26 cellular contexts compared by ENCODE assay signal in the genomic region with DNA sequence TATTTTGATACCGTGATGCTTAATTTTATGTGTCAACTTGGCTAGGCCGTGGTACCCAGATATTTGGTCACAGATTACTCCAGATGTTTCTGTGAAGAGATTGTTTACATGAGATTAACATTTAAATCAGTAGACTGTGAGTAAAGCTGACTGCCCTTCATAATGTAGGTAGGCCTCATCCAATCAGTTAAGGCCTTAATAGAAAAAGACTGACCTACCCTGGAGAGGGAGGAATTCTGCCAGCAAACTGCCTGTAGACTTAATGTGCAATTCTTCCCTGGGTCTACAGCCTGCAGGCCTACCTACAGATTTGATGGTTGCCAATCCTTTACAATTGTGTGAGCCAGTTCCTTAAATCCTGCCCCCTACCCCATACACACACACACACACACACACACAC. TPM values are rescaled to one million over a fixed set of nuclear protein-coding genes. Genes with fewer than 3 reads are reported as not detected.
DNase-seq lines count a peak whose midpoint lies in the region; ATAC-seq, FAIRE-seq and TF ChIP-seq lines count a peak whose summit lies in the region.
"Had no signal": no experiment of that assay in that cellular context is flagged by ENCODE, and none has a peak within 500 bp of the region (broad histone marks: within the 10 kb centered on the region; RNA-seq: fewer than 3 reads in every experiment).

No MANE protein-coding gene starts in this region.

- no peaks in the 10 kb centered on the region for H3K23me2 ChIP-seq in H1 (ENCODE audit: low read depth, low read length)

- no peak overlapping the region for H4K8ac ChIP-seq in H1 (ENCODE audit: extremely low read depth, insufficient read depth, low read length)

- no peaks in the 10 kb centered on the region for H3K4me1 Mint-ChIP-seq in activated CD4-positive, alpha-beta T cell treated with anti-CD3 and anti-CD28 coated beads, Interleukin-2, amount 10 ng/mL, durations not matched to agents 24 days and 14 days
- H3K4me1 Mint-ChIP-seq: CD14-positive monocyte; CD8-positive, alpha-beta memory T cell had no signal

- no peak overlapping the region for H2BK5ac ChIP-seq in H1 (ENCODE audit: low read depth, low read length)

- no peak for TF ChIP-seq EP300 in H1 (IDR thresholded peaks at IDR 0.05; ENCODE audit: borderline replicate concordance in 1 of 2, low read depth in 2 of 2, low read length in 2 of 2)

- no peak overlapping the region for H3K14ac ChIP-seq in H1 (ENCODE audit: insufficient read length)

- H3K9me3 Mint-ChIP-seq in activated CD4-positive, alpha-beta T cell treated with anti-CD3 and anti-CD28 coated beads, Interleukin-2, amount 10 ng/mL, durations not matched to agents 24 days and 14 days, result no peaks in the 10 kb centered on the region
- H3K9me3 Mint-ChIP-seq: CD4-positive, alpha-beta T cell; CD8-positive, alpha-beta memory T cell had no signal

- no peak overlapping the region for H4K91ac ChIP-seq in H1 (replicated peaks; ENCODE audit: insufficient read length, low read length)

- H2BK15ac ChIP-seq in H1 (ENCODE audit: low read length), result no peak overlapping the region

- H3K27ac ChIP-seq in H1 (ENCODE audit: low read depth, low read length) (no peak overlapping the region), parathyroid adenoma (no peak overlapping the region)
- H3K27ac ChIP-seq: 22Rv1; BLaER1 treated with 17β-estradiol and CSF1 and Interleukin-3, amounts not matched to agents 10 nM and 100 nM had no signal

- H3K9me3 ChIP-seq in H1 (ENCODE audit: insufficient read depth in 2 of 2, low read depth in 1 of 2, low read length in 1 of 2) (no peaks in the 10 kb centered on the region), parathyroid adenoma (ENCODE audit: control insufficient read depth, low read length) (no peaks in the 10 kb centered on the region)
- H3K9me3 ChIP-seq: BE2C; BLaER1 treated with 17β-estradiol and CSF1 and Interleukin-3, amounts not matched to agents 10 nM and 100 nM had no signal

- WGBS in H1 (ENCODE audit: extremely low coverage in 1 of 2, insufficient coverage in 1 of 2, insufficient read length in 1 of 2, insufficient replicate concordance in 2 of 2, low coverage in 1 of 2, low lambda C conversion rate in 2 of 2, missing lambda C conversion rate in 1 of 2), 2 experiments, result 88% methylated on average over 2 of the region's 2 CpGs; no CpG with 5 or more reads in 1 of the 2 experiments

- H3K4me2 ChIP-seq in H1 (ENCODE audit: insufficient read depth in 1 of 2, low read depth in 2 of 2, low read length in 2 of 2), result no peak overlapping the region
- H3K4me2 ChIP-seq in parathyroid adenoma (ENCODE audit: low read length), result no peak overlapping the region
- H3K4me2 ChIP-seq: BLaER1 treated with 17β-estradiol and CSF1 and Interleukin-3, amounts not matched to agents 10 nM and 100 nM had no signal

- H3K79me2 ChIP-seq in H1 (ENCODE audit: control insufficient read depth in 1 of 2, insufficient read depth in 2 of 2, low read length in 2 of 2) (no peaks in the 10 kb centered on the region), parathyroid adenoma (no peaks in the 10 kb centered on the region)

- no peaks in the 10 kb centered on the region for H3K79me1 ChIP-seq in H1 (ENCODE audit: low read depth, low read length)

- no peak for TF ChIP-seq RAD21 in H1 (IDR thresholded peaks at IDR 0.05 in 1 of 2, conservative IDR thresholded peaks at IDR 0.05 in 1 of 2; ENCODE audit: low read depth in 2 of 2, low read length in 2 of 2)

- no peak overlapping the region for H2AK5ac ChIP-seq in H1 (ENCODE audit: low read depth, low read length)

- H3K18ac ChIP-seq in H1 (ENCODE audit: extremely low read depth, low read length), result no peak overlapping the region

- H3K4ac ChIP-seq in H1 (replicated peaks; ENCODE audit: insufficient read length, low read depth, low read length), result no peak overlapping the region

- H4K5ac ChIP-seq in H1 (ENCODE audit: insufficient read length, low read depth, low read length), result no peak overlapping the region

- H3K9ac ChIP-seq in H1 (replicated peaks in 1 of 4; ENCODE audit: extremely low read depth in 1 of 4, low read depth in 3 of 4, low read length in 3 of 4), result no peak overlapping the region
- no peak overlapping the region for H3K9ac ChIP-seq in parathyroid adenoma
- H3K9ac ChIP-seq: BLaER1 treated with 17β-estradiol and CSF1 and Interleukin-3, amounts not matched to agents 10 nM and 100 nM had no signal

- H3K56ac ChIP-seq in H1 (replicated peaks; ENCODE audit: insufficient read length, low read depth, low read length), result no peak overlapping the region

- H2AFZ ChIP-seq in H1 (ENCODE audit: low read length), result peak overlapping the region; percentile 95
- H2AFZ ChIP-seq in parathyroid adenoma, result peak overlapping the region; percentile 33

- no peak overlapping the region for H2BK20ac ChIP-seq in H1 (ENCODE audit: low read length)

- intact Hi-C loops in activated CD4-positive, alpha-beta T cell treated with anti-CD3 and anti-CD28 coated beads, Interleukin-2, amount 10 ng/mL, durations not matched to agents 24 days and 14 days (cut with micrococcal nuclease), result no loop called here

- ATAC-seq in HG03469 (IDR thresholded peaks at IDR 0.05; ENCODE audit: unreplicated experiment), result no peak
- ATAC-seq: GM12878 had no signal

- H3K4me1 ChIP-seq in H1 (replicated peaks in 1 of 4; ENCODE audit: control insufficient read depth in 3 of 4, insufficient read depth in 4 of 4, low read length in 3 of 4) (peaks cover 0 to 3% (median 1%) of the 10 kb centered on the region in 4 experiments; a peak in 3 of 7 replicates), parathyroid adenoma (no peaks in the 10 kb centered on the region)
- H3K4me1 ChIP-seq: BE2C; BLaER1 treated with 17β-estradiol and CSF1 and Interleukin-3, amounts not matched to agents 10 nM and 100 nM had no signal

- DNase-seq in activated CD4-positive, alpha-beta T cell treated with anti-CD3 and anti-CD28 coated beads, Interleukin-2, amount 10 ng/mL, durations not matched to agents 24 days and 14 days, result peak; percentile 16
- no peak for DNase-seq in activated CD4-positive, alpha-beta T cell treated with anti-CD3 and anti-CD28 coated beads, Interleukin-2, amount 50 U/mL, for 48 hours
- DNase-seq in H1 (ENCODE audit: low read depth in 1 of 2, low spot score in 2 of 2), result no peak
- DNase-seq in NOMO-1 treated with DMSO at 0.1 percent for 48 hours (lab: John Stamatoyannopoulos, UW; ENCODE audit: unreplicated experiment), result no peak
- no peak for DNase-seq in SKM-1 treated with dmso at 0.1 percent for 144 hours (lab: John Stamatoyannopoulos, UW; ENCODE audit: unreplicated experiment)
- DNase-seq: ACHN; AML-193; BE2C; CD4-positive, alpha-beta T cell; CD8-positive, alpha-beta memory T cell; DMS 273 treated with DMSO at 0.1 percent for 48 hours; DMS79; EL; GDM1; GOT3; H7; HCEC 1CT had no signal

- no peak for TF ChIP-seq POLR2A in H1 (IDR thresholded peaks at IDR 0.05; ENCODE audit: control extremely low read depth in 1 of 2, low read depth in 2 of 2, low read length in 2 of 2)

- H3K4me3 Mint-ChIP-seq in activated CD4-positive, alpha-beta T cell treated with anti-CD3 and anti-CD28 coated beads, Interleukin-2, amount 10 ng/mL, durations not matched to agents 24 days and 14 days, result no peak overlapping the region
- H3K4me3 Mint-ChIP-seq: CD14-positive monocyte; CD4-positive, alpha-beta T cell; CD8-positive, alpha-beta memory T cell had no signal

- H3K23ac ChIP-seq in H1 (ENCODE audit: insufficient read length), result no peak overlapping the region

- TF ChIP-seq CTCF in H1 (IDR thresholded peaks at IDR 0.05; ENCODE audit: control extremely low read depth in 1 of 3, insufficient read depth in 1 of 3, low read depth in 1 of 3, low read length in 3 of 3) (no peak), parathyroid adenoma (IDR thresholded peaks at IDR 0.05) (no peak)

- H3K36me3 Mint-ChIP-seq in activated CD4-positive, alpha-beta T cell treated with anti-CD3 and anti-CD28 coated beads, Interleukin-2, amount 10 ng/mL, durations not matched to agents 24 days and 14 days (ENCODE audit: low read depth), result no peaks in the 10 kb centered on the region
- H3K36me3 Mint-ChIP-seq: CD14-positive monocyte had no signal

- no peak overlapping the region for H3K27ac Mint-ChIP-seq in activated CD4-positive, alpha-beta T cell treated with anti-CD3 and anti-CD28 coated beads, Interleukin-2, amount 10 ng/mL, durations not matched to agents 24 days and 14 days
- H3K27ac Mint-ChIP-seq: CD14-positive monocyte; CD4-positive, alpha-beta T cell had no signal

- no peaks in the 10 kb centered on the region for H4K20me1 ChIP-seq in H1 (replicated peaks in 1 of 2; ENCODE audit: control insufficient read depth in 1 of 2, insufficient read depth in 2 of 2, low read length in 2 of 2)
- H4K20me1 ChIP-seq: BLaER1 treated with 17β-estradiol and CSF1 and Interleukin-3, amounts not matched to agents 10 nM and 100 nM had no signal

- peaks cover 10% of the 10 kb centered on the region for H3K27me3 Mint-ChIP-seq in activated CD4-positive, alpha-beta T cell treated with anti-CD3 and anti-CD28 coated beads, Interleukin-2, amount 10 ng/mL, durations not matched to agents 24 days and 14 days
- H3K27me3 Mint-ChIP-seq: CD4-positive, alpha-beta T cell had no signal

- POLR2A ChIA-PET in H1 (lab: Charles Lee; ENCODE audit: partially characterized antibody), result no interaction called here

- H3K27me3 ChIP-seq in H1 (replicated peaks in 1 of 4; ENCODE audit: control insufficient read depth in 3 of 4, extremely low read depth in 1 of 4, insufficient read depth in 3 of 4, low read length in 3 of 4) (no peaks in the 10 kb centered on the region), parathyroid adenoma (ENCODE audit: control insufficient read depth, insufficient read depth, low read length) (no peaks in the 10 kb centered on the region)
- H3K27me3 ChIP-seq: BE2C; BLaER1 treated with 17β-estradiol and CSF1 and Interleukin-3, amounts not matched to agents 10 nM and 100 nM had no signal

- CTCF ChIA-PET in H1 (lab: Charles Lee; ENCODE audit: partially characterized antibody), result interaction anchor here (0.6 to 1.1 kb wide), 3 partner anchors 48 to 650 kb away, joined by 3 to 5 read pairs (median 3); no protein-coding TSS in a partner anchor

- H3K4me3 ChIP-seq in H1 (ENCODE audit: extremely low read depth in 1 of 4, insufficient read depth in 2 of 4, low read depth in 3 of 4, low read length in 4 of 4), result no peak overlapping the region
- no peak overlapping the region for H3K4me3 ChIP-seq in parathyroid adenoma (ENCODE audit: low read depth, low read length)
- H3K4me3 ChIP-seq: BLaER1 treated with 17β-estradiol and CSF1 and Interleukin-3, amounts not matched to agents 10 nM and 100 nM; GM12878 had no signal

- H2BK120ac ChIP-seq in H1 (replicated peaks; ENCODE audit: low read depth, low read length), result no peak overlapping the region

- no peak for FAIRE-seq in H1 (lab: Jason Lieb, UNC)
- FAIRE-seq: A204.1, D721Med, GM12878, GM19239 had no signal

- H3K36me3 ChIP-seq in H1 (ENCODE audit: control insufficient read depth in 2 of 4, insufficient read depth in 4 of 4, low read length in 3 of 4) (no peaks in the 10 kb centered on the region), parathyroid adenoma (ENCODE audit: control insufficient read depth, insufficient read depth, low read length) (no peaks in the 10 kb centered on the region)
- H3K36me3 ChIP-seq: BE2C; BLaER1 treated with 17β-estradiol and CSF1 and Interleukin-3, amounts not matched to agents 10 nM and 100 nM had no signal

- H2BK12ac ChIP-seq in H1 (ENCODE audit: low read depth, low read length), result no peak overlapping the region

RNA-seq across cellular contexts. Expression of gene SETSIP, which starts 4.3 kb away (rescaled TPM):
- not detected in 2 replicates for total RNA-seq in activated CD4-positive, alpha-beta T cell treated with anti-CD3 and anti-CD28 coated beads, Interleukin-2, amount 10 ng/mL, durations not matched to agents 24 days and 14 days
- total RNA-seq in H1 (2021; fragmentation: NEBNext Ultra II Directional; extraction: Animal tissue kit (Norgen Biotek cat#: 25700)), result not detected in 2 replicates
- 0.14 TPM in 1 of 2 replicates, not detected in the other for polyA plus RNA-seq in H1 (2011; rRNA removed)
- 0.12 TPM for polyA plus RNA-seq in H1 (2011; cell fraction: cytosol; rRNA removed)
- polyA plus RNA-seq in H1 (2011; cell fraction: nucleus; rRNA removed), result not detected
- 1.1 to 2.0 TPM (median 1.2 TPM) in 4 replicates for polyA plus RNA-seq in H1 (2012, experiment 1 of 2)
- 2.3 TPM for polyA plus RNA-seq in H1 (2012, experiment 2 of 2)
- 1.0 TPM for polyA plus RNA-seq in H1 (2013, experiment 1 of 2)
- polyA plus RNA-seq in H1 (2013, experiment 2 of 2), result 1.6 TPM
- polyA minus RNA-seq in H1 (2011; rRNA and poly(A)+ RNA removed), result 0.20 TPM in 1 of 2 replicates, not detected in the other
- polyA minus RNA-seq in H1 (2011; cell fraction: cytosol; rRNA and poly(A)+ RNA removed), result not detected
- not detected for polyA minus RNA-seq in H1 (2011; cell fraction: nucleus; rRNA and poly(A)+ RNA removed)
- total RNA-seq: CD4-positive, alpha-beta T cell; H7 had no signal
- polyA plus RNA-seq: CD14-positive monocyte; CD8-positive, alpha-beta memory T cell had no signal

RNA-seq across cellular contexts. Expression of gene BTBD8, which starts 9.3 kb away (rescaled TPM):
- total RNA-seq in activated CD4-positive, alpha-beta T cell treated with anti-CD3 and anti-CD28 coated beads, Interleukin-2, amount 10 ng/mL, durations not matched to agents 24 days and 14 days, result 1.0 and 1.1 TPM in 2 replicates
- 1.8 and 2.5 TPM in 2 replicates for total RNA-seq in H1 (2021; fragmentation: NEBNext Ultra II Directional; extraction: Animal tissue kit (Norgen Biotek cat#: 25700))
- polyA plus RNA-seq in H1 (2011; rRNA removed), result 0.41 and 0.44 TPM in 2 replicates
- polyA plus RNA-seq in H1 (2011; cell fraction: cytosol; rRNA removed), result 0.90 TPM
- polyA plus RNA-seq in H1 (2011; cell fraction: nucleus; rRNA removed), result 0.34 TPM
- polyA plus RNA-seq in H1 (2012, experiment 1 of 2), result 0.59 to 1.5 TPM (median 1.0 TPM) in 4 replicates
- 0.09 TPM for polyA plus RNA-seq in H1 (2012, experiment 2 of 2)
- polyA plus RNA-seq in H1 (2013, experiment 1 of 2), result 1.5 TPM
- 1.3 TPM for polyA plus RNA-seq in H1 (2013, experiment 2 of 2)
- polyA minus RNA-seq in H1 (2011; rRNA and poly(A)+ RNA removed), result 2.2 and 2.6 TPM in 2 replicates
- 2.5 TPM for polyA minus RNA-seq in H1 (2011; cell fraction: cytosol; rRNA and poly(A)+ RNA removed)
- 4.5 TPM for polyA minus RNA-seq in H1 (2011; cell fraction: nucleus; rRNA and poly(A)+ RNA removed)

RNA-seq across cellular contexts. Expression of gene EPHX4, which starts 41.1 kb away (rescaled TPM):
- 0.79 and 0.95 TPM in 2 replicates for total RNA-seq in activated CD4-positive, alpha-beta T cell treated with anti-CD3 and anti-CD28 coated beads, Interleukin-2, amount 10 ng/mL, durations not matched to agents 24 days and 14 days
- total RNA-seq in H1 (2021; fragmentation: NEBNext Ultra II Directional; extraction: Animal tissue kit (Norgen Biotek cat#: 25700)), result 0.88 TPM in 2 replicates
- 0.27 and 0.44 TPM in 2 replicates for polyA plus RNA-seq in H1 (2011; rRNA removed)
- 0.56 TPM for polyA plus RNA-seq in H1 (2011; cell fraction: cytosol; rRNA removed)
- 0.33 TPM for polyA plus RNA-seq in H1 (2011; cell fraction: nucleus; rRNA removed)
- polyA plus RNA-seq in H1 (2012, experiment 1 of 2), result 0.29 to 0.73 TPM (median 0.55 TPM) in 4 replicates
- polyA plus RNA-seq in H1 (2012, experiment 2 of 2), result 0.63 TPM
- polyA plus RNA-seq in H1 (2013, experiment 1 of 2), result 1.7 TPM
- 2.1 TPM for polyA plus RNA-seq in H1 (2013, experiment 2 of 2)
- 0.13 TPM in 1 of 2 replicates, not detected in the other for polyA minus RNA-seq in H1 (2011; rRNA and poly(A)+ RNA removed)
- polyA minus RNA-seq in H1 (2011; cell fraction: cytosol; rRNA and poly(A)+ RNA removed), result not detected
- polyA minus RNA-seq in H1 (2011; cell fraction: nucleus; rRNA and poly(A)+ RNA removed), result 0.60 TPM
- total RNA-seq: CD4-positive, alpha-beta T cell; GM12878 had no signal
- polyA plus RNA-seq: CD14-positive monocyte, GM12878 had no signal
